1 cellular context compared by ENCODE assay signal in the genomic region with DNA sequence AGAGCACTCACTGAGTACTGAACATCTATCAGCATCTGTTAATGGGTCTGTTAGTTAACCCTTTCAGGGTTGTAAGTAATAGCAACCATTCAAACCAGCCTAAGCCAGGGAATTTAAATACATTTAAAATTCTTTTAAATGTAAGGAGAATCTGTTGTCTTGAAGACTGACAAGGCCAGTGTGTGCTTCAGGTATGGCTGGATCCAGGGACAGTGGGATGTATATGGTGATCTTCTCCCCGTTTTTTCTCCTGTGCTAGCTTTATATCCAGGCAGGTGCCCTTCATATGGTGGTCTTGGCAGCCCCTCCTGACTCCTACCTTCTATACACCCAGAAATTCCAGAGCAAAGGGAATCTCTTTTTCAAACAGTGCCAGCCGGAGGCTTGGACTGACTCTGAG.
TF ChIP-seq lines count a peak whose summit lies in the region.

No MANE protein-coding gene starts in this region.

TF ChIP-seq in K562, 482 proteins besides CTCF, POLR2A, EP300 and RAD21:
- TF ChIP-seq RBM25 (IDR thresholded peaks at IDR 0.05; ENCODE audit: low read depth, low read length, severe bottlenecking) = peak; percentile 36
- TF ChIP-seq, protein P1, sequence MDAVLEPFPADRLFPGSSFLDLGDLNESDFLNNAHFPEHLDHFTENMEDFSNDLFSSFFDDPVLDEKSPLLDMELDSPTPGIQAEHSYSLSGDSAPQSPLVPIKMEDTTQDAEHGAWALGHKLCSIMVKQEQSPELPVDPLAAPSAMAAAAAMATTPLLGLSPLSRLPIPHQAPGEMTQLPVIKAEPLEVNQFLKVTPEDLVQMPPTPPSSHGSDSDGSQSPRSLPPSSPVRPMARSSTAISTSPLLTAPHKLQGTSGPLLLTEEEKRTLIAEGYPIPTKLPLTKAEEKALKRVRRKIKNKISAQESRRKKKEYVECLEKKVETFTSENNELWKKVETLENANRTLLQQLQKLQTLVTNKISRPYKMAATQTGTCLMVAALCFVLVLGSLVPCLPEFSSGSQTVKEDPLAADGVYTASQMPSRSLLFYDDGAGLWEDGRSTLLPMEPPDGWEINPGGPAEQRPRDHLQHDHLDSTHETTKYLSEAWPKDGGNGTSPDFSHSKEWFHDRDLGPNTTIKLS (IDR thresholded peaks at IDR 0.05; ENCODE audit: borderline replicate concordance, low read depth) = no peak
